Comparison of ENCODE assay signal across 1 cellular context in the genomic region with DNA sequence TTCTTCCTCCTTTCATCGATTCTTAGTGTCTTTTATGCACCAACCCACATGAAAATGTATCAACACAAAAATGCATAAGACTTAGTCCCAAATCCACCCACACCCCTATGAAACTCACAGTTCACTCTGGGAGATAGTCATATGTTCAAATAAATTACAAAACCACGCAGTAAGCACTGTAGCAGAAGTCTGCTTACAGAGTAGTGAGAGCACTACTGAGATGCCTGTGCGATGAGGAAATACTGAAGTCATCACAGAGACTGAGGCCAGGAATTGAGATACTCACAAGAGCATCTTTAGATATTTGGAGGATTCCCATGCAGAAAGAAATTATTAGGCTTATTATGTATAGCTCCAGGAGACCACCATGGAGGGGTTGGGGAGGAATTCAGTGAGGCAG.
TF ChIP-seq lines count a peak whose summit lies in the region.

No MANE protein-coding gene starts in this region.

TF ChIP-seq in GM23338, 12 proteins besides CTCF, POLR2A, EP300 and RAD21 (continued from another document):
- TF ChIP-seq STAT1 (IDR thresholded peaks at IDR 0.05; ENCODE audit: unreplicated experiment) = no peak
- no peak for TF ChIP-seq EZH2phosphoT487 (IDR thresholded peaks at IDR 0.05; ENCODE audit: unreplicated experiment)
- TF ChIP-seq, protein P1, sequence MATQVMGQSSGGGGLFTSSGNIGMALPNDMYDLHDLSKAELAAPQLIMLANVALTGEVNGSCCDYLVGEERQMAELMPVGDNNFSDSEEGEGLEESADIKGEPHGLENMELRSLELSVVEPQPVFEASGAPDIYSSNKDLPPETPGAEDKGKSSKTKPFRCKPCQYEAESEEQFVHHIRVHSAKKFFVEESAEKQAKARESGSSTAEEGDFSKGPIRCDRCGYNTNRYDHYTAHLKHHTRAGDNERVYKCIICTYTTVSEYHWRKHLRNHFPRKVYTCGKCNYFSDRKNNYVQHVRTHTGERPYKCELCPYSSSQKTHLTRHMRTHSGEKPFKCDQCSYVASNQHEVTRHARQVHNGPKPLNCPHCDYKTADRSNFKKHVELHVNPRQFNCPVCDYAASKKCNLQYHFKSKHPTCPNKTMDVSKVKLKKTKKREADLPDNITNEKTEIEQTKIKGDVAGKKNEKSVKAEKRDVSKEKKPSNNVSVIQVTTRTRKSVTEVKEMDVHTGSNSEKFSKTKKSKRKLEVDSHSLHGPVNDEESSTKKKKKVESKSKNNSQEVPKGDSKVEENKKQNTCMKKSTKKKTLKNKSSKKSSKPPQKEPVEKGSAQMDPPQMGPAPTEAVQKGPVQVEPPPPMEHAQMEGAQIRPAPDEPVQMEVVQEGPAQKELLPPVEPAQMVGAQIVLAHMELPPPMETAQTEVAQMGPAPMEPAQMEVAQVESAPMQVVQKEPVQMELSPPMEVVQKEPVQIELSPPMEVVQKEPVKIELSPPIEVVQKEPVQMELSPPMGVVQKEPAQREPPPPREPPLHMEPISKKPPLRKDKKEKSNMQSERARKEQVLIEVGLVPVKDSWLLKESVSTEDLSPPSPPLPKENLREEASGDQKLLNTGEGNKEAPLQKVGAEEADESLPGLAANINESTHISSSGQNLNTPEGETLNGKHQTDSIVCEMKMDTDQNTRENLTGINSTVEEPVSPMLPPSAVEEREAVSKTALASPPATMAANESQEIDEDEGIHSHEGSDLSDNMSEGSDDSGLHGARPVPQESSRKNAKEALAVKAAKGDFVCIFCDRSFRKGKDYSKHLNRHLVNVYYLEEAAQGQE (IDR thresholded peaks at IDR 0.05; ENCODE audit: unreplicated experiment) = no peak
- no peak for TF ChIP-seq ZNF114 (CRISPR knock-in tag; IDR thresholded peaks at IDR 0.05)
- TF ChIP-seq JUNB (IDR thresholded peaks at IDR 0.05; ENCODE audit: unreplicated experiment) = no peak
- TF ChIP-seq CREB1 (CRISPR knock-in tag; IDR thresholded peaks at IDR 0.05; ENCODE audit: low read depth) = no peak
- TF ChIP-seq POLR2AphosphoS5 (IDR thresholded peaks at IDR 0.05; ENCODE audit: low read depth) = no peak
